10 cellular contexts compared by ENCODE assay signal in the genomic region with DNA sequence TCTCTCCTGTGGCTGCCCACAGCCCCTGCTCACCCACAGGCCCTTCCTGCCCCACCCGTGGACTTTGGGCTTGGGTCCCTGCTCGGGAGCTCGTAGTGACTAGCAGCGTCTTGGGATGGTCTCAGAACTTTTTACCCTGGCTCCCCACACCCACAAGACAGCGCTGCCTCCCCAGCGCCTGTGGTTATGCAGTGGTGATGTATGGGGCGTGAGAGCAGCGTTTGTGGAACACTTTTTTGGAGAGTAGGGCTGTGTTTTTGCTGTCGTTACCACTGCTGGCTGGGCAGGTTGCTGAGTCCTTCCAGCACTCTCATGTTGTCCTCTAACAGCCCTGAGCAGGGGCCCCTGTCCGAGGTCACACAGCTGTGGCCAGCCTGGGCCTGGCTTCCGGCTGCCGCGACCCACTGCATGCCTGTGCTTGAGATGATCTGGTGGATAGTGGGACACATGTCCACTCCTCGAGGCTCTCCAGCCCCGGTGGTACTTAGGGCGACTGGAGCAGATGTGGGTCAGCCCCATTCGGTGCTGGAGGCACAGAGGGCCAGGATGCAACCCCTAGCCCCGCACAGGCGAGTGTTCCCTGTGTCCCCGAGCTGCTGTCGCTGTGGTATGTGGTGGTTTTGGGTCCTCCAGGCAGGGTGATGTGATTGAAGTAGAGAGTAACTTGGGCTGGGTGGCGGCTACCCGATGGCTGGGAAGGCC. TPM values are rescaled to one million over a fixed set of nuclear protein-coding genes. Genes with fewer than 3 reads are reported as not detected.
DNase-seq lines count a peak whose midpoint lies in the region; ATAC-seq and TF ChIP-seq lines count a peak whose summit lies in the region.
"Had no signal": no experiment of that assay in that cellular context is flagged by ENCODE, and none has a peak within 500 bp of the region (broad histone marks: within the 10 kb centered on the region; RNA-seq: fewer than 3 reads in every experiment).

No MANE protein-coding gene starts in this region.

- CTCF ChIA-PET in CD8-positive, alpha-beta T cell (lab: Charles Lee): no interaction called here

- TF ChIP-seq CTCF in CD8-positive, alpha-beta T cell (IDR thresholded peaks at IDR 0.05): no peak
- TF ChIP-seq CTCF in psoas muscle (IDR thresholded peaks at IDR 0.05) (no peak), body of pancreas (IDR thresholded peaks at IDR 0.05) (no peak)

- peak overlapping the region; percentile 90 for H3K4me3 Mint-ChIP-seq in CD8-positive, alpha-beta T cell

- peak in 5 of 7 experiments; percentile 37 to 64 (median 51) for DNase-seq in CD8-positive, alpha-beta T cell
- DNase-seq in UCSD-AML1 (lab: John Stamatoyannopoulos, UW; ENCODE audit: unreplicated experiment) (peak; percentile 42), psoas muscle (peak in 1 of 2 donors; percentile 22), SHP77 (lab: John Stamatoyannopoulos, UW) (no peak), NCI-H82 (lab: John Stamatoyannopoulos, UW) (no peak), body of pancreas (no peak), HPDE6-E6E7 (ENCODE audit: extremely low spot score) (no peak)
- DNase-seq: DMS 273 treated with DMSO at 0.1 percent for 48 hours had no signal

- ATAC-seq in CD8-positive, alpha-beta T cell: peak; percentile 34
- ATAC-seq in psoas muscle (peak in 3 of 4 donors; percentile 26 to 29 (median 28)), body of pancreas (no peak)

- TF ChIP-seq POLR2A in body of pancreas (IDR thresholded peaks at IDR 0.05): no peak

- peak overlapping the region; percentile 52 for H3K4me3 ChIP-seq in CD8-positive, alpha-beta T cell (ENCODE audit: low read depth, low read length)
- H3K4me3 ChIP-seq in duodenal mucosa (ENCODE audit: low read depth in 1 of 2, low read length in 2 of 2) (peak overlapping the region; percentile 53 to 56), psoas muscle (no peak overlapping the region), body of pancreas (no peak overlapping the region)
- H3K4me3 ChIP-seq: PC-9 had no signal

- intact Hi-C loops in CD8-positive, alpha-beta T cell (cut with DNase I, micrococcal nuclease): loop anchor here (2.0 to 10.0 kb wide), 5 partner anchors 20 to 122 kb away; a partner anchor contains a TSS
- intact Hi-C loops in psoas muscle (cut with DNase I): no loop called here
- intact Hi-C loops in body of pancreas (cut with DNase I): no loop called here

- no peaks in the 10 kb centered on the region for H3K9me3 ChIP-seq in CD8-positive, alpha-beta T cell (ENCODE audit: low read length)
- H3K9me3 ChIP-seq in duodenal mucosa (ENCODE audit: control insufficient read depth in 1 of 2, low read length in 2 of 2) (no peaks in the 10 kb centered on the region), psoas muscle (no peaks in the 10 kb centered on the region), body of pancreas (no peaks in the 10 kb centered on the region)

- H3K27me3 Mint-ChIP-seq in CD8-positive, alpha-beta T cell (ENCODE audit: low read depth): no peaks in the 10 kb centered on the region

- H3K27ac ChIP-seq in CD8-positive, alpha-beta T cell (ENCODE audit: low read depth, low read length): no peak overlapping the region
- H3K27ac ChIP-seq in duodenal mucosa (ENCODE audit: low read depth, low read length) (peak overlapping the region; percentile 44), psoas muscle (no peak overlapping the region), body of pancreas (peak overlapping the region in 1 of 4 donors; percentile 2)
- H3K27ac ChIP-seq: PC-9 had no signal

- no peaks in the 10 kb centered on the region for H3K27me3 ChIP-seq in CD8-positive, alpha-beta T cell (ENCODE audit: insufficient read depth, low read length)
- H3K27me3 ChIP-seq in duodenal mucosa (ENCODE audit: control insufficient read depth in 1 of 2, insufficient read depth in 2 of 2, low read length in 2 of 2) (no peaks in the 10 kb centered on the region), psoas muscle (ENCODE audit: insufficient read depth in 3 of 3, low read length in 2 of 3) (no peaks in the 10 kb centered on the region), body of pancreas (no peaks in the 10 kb centered on the region)

- peaks cover 28% of the 10 kb centered on the region for H3K4me1 Mint-ChIP-seq in CD8-positive, alpha-beta T cell (ENCODE audit: low read depth)

- H3K9ac ChIP-seq in duodenal mucosa (ENCODE audit: low read depth in 1 of 2, low read length in 2 of 2): peak overlapping the region; percentile 51 to 55

- no peaks in the 10 kb centered on the region for H3K36me3 Mint-ChIP-seq in CD8-positive, alpha-beta T cell

- H3K9me3 Mint-ChIP-seq in CD8-positive, alpha-beta T cell: no peaks in the 10 kb centered on the region

- peak overlapping the region; percentile 90 for H3K27ac Mint-ChIP-seq in CD8-positive, alpha-beta T cell

- H3K36me3 ChIP-seq in CD8-positive, alpha-beta T cell (ENCODE audit: insufficient read depth, low read length): no peaks in the 10 kb centered on the region
- H3K36me3 ChIP-seq in duodenal mucosa (ENCODE audit: control insufficient read depth in 1 of 2, insufficient read depth in 2 of 2, low read length in 2 of 2) (no peaks in the 10 kb centered on the region), psoas muscle (ENCODE audit: insufficient read depth in 1 of 2, low read depth in 1 of 2) (no peaks in the 10 kb centered on the region), body of pancreas (replicated peaks in 1 of 2; ENCODE audit: insufficient read depth in 1 of 2, low read depth in 2 of 2) (no peaks in the 10 kb centered on the region)

- peaks cover 25% of the 10 kb centered on the region for H3K4me1 ChIP-seq in CD8-positive, alpha-beta T cell (ENCODE audit: insufficient read depth, low read length)
- H3K4me1 ChIP-seq in duodenal mucosa (ENCODE audit: control insufficient read depth in 1 of 2, insufficient read depth in 2 of 2, low read length in 2 of 2): peaks cover 41 to 43% of the 10 kb centered on the region in 2 donors
- H3K4me1 ChIP-seq in psoas muscle: peaks cover 7% of the 10 kb centered on the region
- H3K4me1 ChIP-seq in body of pancreas: peaks cover 21% of the 10 kb centered on the region

- WGBS in psoas muscle, 3 donors: 63 to 68% (median 65%) methylated on average over 23 of the region's 23 CpGs
- 63 to 79% methylated on average over 13 to 19 of the region's 23 CpGs for WGBS in body of pancreas, 2 donors

- POLR2A ChIA-PET in CD8-positive, alpha-beta T cell (lab: Charles Lee): interaction anchor here (1.3 kb wide), 1 partner anchor 20 kb away, joined by 4 read pairs; no protein-coding TSS in a partner anchor

RNA-seq across cellular contexts. Expression of a gene that starts 7.1 kb away (rescaled TPM):
- 1 to 10 TPM; 8.4 to 8.7 TPM for total RNA-seq in CD8-positive, alpha-beta T cell
- total RNA-seq in psoas muscle (10 to 100 TPM; 17.8 to 39.3 (median 36.9) TPM), body of pancreas (10 to 100 TPM; 29.3 to 62.3 TPM)
- 10 to 100 TPM; 11.3 to 16.6 (median 11.3) TPM for polyA plus RNA-seq in psoas muscle

Comparison
In these comparisons a context has a peak if more than half of its experiments do, and no peak if none do; other contexts are left out.
1. DNase-seq: peak in CD8-positive, alpha-beta T cell (5 of 7) and UCSD-AML1 (single experiment); none in SHP77 (0 of 2), NCI-H82 (single experiment), body of pancreas (0 of 4) and HPDE6-E6E7 (single experiment).
2. H3K4me3 ChIP-seq: peak in CD8-positive, alpha-beta T cell (single experiment) and duodenal mucosa (2 of 2); none in psoas muscle (single experiment) and body of pancreas (0 of 2).
3. intact Hi-C loops: an anchor here in CD8-positive, alpha-beta T cell (2.0 to 10.0 kb wide); none called in psoas muscle and body of pancreas.